ENCODE assay signal across 31 cellular contexts in the genomic region with DNA sequence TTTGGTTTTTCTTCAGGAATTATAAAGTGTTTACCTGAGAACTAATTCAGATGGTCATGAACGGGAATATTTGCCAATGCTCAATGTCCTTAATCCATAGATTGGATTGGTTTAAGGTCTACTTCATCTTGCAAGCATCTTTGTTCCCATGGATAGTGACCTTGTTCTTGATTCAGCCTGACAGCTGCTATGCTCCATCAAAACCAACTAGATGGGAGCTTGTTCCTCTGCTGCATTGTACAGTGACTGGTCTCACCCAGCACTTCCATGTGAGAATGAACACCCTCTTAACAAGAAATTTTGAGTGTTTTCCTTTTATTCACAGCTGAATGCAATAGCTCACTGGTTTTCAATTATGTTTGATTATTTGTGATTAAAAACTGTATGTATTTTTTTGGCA.
"Had no signal": no experiment of that assay in that cellular context is flagged by ENCODE, and none has a peak within 500 bp of the region (broad histone marks: within the 10 kb centered on the region; RNA-seq: fewer than 3 reads in every experiment).

No MANE protein-coding gene starts in this region.

- ATAC-seq: activated CD8-positive, alpha-beta T cell treated with anti-CD3 and anti-CD28 coated beads for 36 hours; activated naive CD4-positive, alpha-beta T cell treated with anti-CD3 and anti-CD28 coated beads, Interleukin-2, amount 50 U/mL, for 72 hours; activated T-cell treated with anti-CD3 and anti-CD28 coated beads, Interleukin-2, amount 50 U/mL, for 4 hours; activated T-cell treated with anti-CD3 and anti-CD28 coated beads, Interleukin-2, amount 50 U/mL, for 72 hours; activated T-helper 17 cell treated with anti-CD3 and anti-CD28 coated beads, Interleukin-2, amount 50 U/mL, for 72 hours had no signal

- H3K4me1 ChIP-seq: adrenal gland, breast epithelium had no signal

- H3K36me3 ChIP-seq: adrenal gland, brain microvascular endothelial cell, breast epithelium had no signal

- DNase-seq: activated B cell treated with CpG ODN at 0.5 μM for 24 hours; activated CD4-positive, alpha-beta memory T cell treated with anti-CD3 and anti-CD28 coated beads for 36 hours; activated CD4-positive, alpha-beta T cell treated with anti-CD3 and anti-CD28 coated beads for 4 hours; activated CD4-positive, alpha-beta T cell treated with anti-CD3 and anti-CD28 coated beads, Interleukin-2, amount 10 ng/mL, durations not matched to agents 24 days and 14 days; activated CD4-positive, alpha-beta T cell treated with anti-CD3 and anti-CD28 coated beads, Interleukin-2, amount 50 U/mL, for 1 hour; activated CD4-positive, alpha-beta T cell treated with anti-CD3 and anti-CD28 coated beads, Interleukin-2, amount 50 U/mL, for 4 hours; activated CD4-positive, CD25-positive, alpha-beta regulatory T cell treated with anti-CD3 and anti-CD28 coated beads, Interleukin-2, amount 50 U/mL, for 72 hours; activated CD8-positive, alpha-beta memory T cell treated with anti-CD3 and anti-CD28 coated beads, Interleukin-2, amount 50 U/mL, for 4 hours; activated CD8-positive, alpha-beta T cell treated with anti-CD3 and anti-CD28 coated beads for 36 hours; activated effector memory CD4-positive, alpha-beta T cell treated with anti-CD3 and anti-CD28 coated beads, Interleukin-2, amount 50 U/mL, for 16 hours; activated gamma-delta T cell treated with Interleukin-2 at 50 U/mL for 16 hours; activated naive CD4-positive, alpha-beta T cell; activated naive CD4-positive, alpha-beta T cell treated with anti-CD3 and anti-CD28 coated beads for 36 hours; activated naive CD4-positive, alpha-beta T cell treated with anti-CD3 and anti-CD28 coated beads, Interleukin-2, amount 50 U/mL, for 16 hours; activated naive CD8-positive, alpha-beta T cell treated with anti-CD3 and anti-CD28 coated beads for 36 hours; activated T-cell treated with anti-CD3 and anti-CD28 coated beads for 4 hours; activated T-cell treated with anti-CD3 and anti-CD28 coated beads, Interleukin-2, amount 50 U/mL, for 1 hour; activated T-cell treated with anti-CD3 and anti-CD28 coated beads, Interleukin-2, amount 50 U/mL, for 4 hours; activated T-cell treated with anti-CD3 and anti-CD28 coated beads, Interleukin-2, amount 50 U/mL, for 72 hours; adrenal gland; amniotic stem cell; aorta; brain microvascular endothelial cell; central memory CD4-positive, alpha-beta T cell; T-helper 1 cell; T-helper 2 cell; T-helper 9 cell had no signal

- H3K27me3 ChIP-seq: adrenal gland, brain microvascular endothelial cell, breast epithelium had no signal

- H3K9me3 ChIP-seq: adrenal gland, breast epithelium had no signal

- H3K27ac ChIP-seq: adrenal gland, brain microvascular endothelial cell, breast epithelium, VCaP had no signal

- H3K4me3 ChIP-seq: adrenal gland, breast epithelium had no signal
